8 cellular contexts compared by ENCODE assay signal in genomic region chr9:128455849-128456612, GRCh38. TPM values are rescaled to one million over a fixed set of nuclear protein-coding genes. Genes with fewer than 3 reads are reported as not detected.
DNase-seq lines count a peak whose midpoint lies in the region; ATAC-seq, FAIRE-seq and TF ChIP-seq lines count a peak whose summit lies in the region.

Gene ODF2, plus strand, starts transcription at chr9:128456006. Its CDS starts 86 bp downstream, at chr9:128456092.

- TF ChIP-seq CTCF in Caco-2 (IDR thresholded peaks at IDR 0.05; ENCODE audit: insufficient read depth in 1 of 2, low read depth in 1 of 2, low read length in 1 of 2, severe bottlenecking in 1 of 2, unreplicated experiment in 1 of 2) (no peak), H1 (IDR thresholded peaks at IDR 0.05; ENCODE audit: control extremely low read depth in 1 of 3, insufficient read depth in 1 of 3, low read depth in 1 of 3, low read length in 3 of 3) (no peak)

- H2BK5ac ChIP-seq in H1 (ENCODE audit: low read depth, low read length) (no peak within 1 kb of the TSS; the same call in 1 of the 2 replicates), mesenchymal stem cell (ENCODE audit: low read depth, low read length, poor library complexity, severe bottlenecking) (no peak within 1 kb of the TSS)

- H3K4ac ChIP-seq in H1 (replicated peaks; ENCODE audit: insufficient read length, low read depth, low read length) = no peak within 1 kb of the TSS
- H3K4ac ChIP-seq in mesenchymal stem cell (ENCODE audit: low read depth in 1 of 2, low read length in 2 of 2) = peak within 1 kb of the TSS; percentile 60 to 73

- no peak for TF ChIP-seq RAD21 in H1 (IDR thresholded peaks at IDR 0.05 in 1 of 2, conservative IDR thresholded peaks at IDR 0.05 in 1 of 2; ENCODE audit: low read depth in 2 of 2, low read length in 2 of 2)

- H3K4me3 Mint-ChIP-seq in Caco-2 (ENCODE audit: unreplicated experiment) = peak within 1 kb of the TSS; percentile 100

- no TSS peak for BruUV-seq in Caco-2 (replicated peaks; lab: Mats Ljungman, UMichigan)

- no peak within 1 kb of the TSS for H3K56ac ChIP-seq in H1 (replicated peaks; ENCODE audit: insufficient read length, low read depth, low read length)

- H3K23ac ChIP-seq in H1 (ENCODE audit: insufficient read length) = no peak within 1 kb of the TSS
- peak within 1 kb of the TSS in 1 of 2 experiments; percentile 46 for H3K23ac ChIP-seq in mesenchymal stem cell (ENCODE audit: low read length in 2 of 2)

- H3K4me2 ChIP-seq in H1 (ENCODE audit: insufficient read depth in 1 of 2, low read depth in 2 of 2, low read length in 2 of 2) (peak within 1 kb of the TSS; percentile 78 to 93), mesenchymal stem cell (ENCODE audit: low read length, poor library complexity, severe bottlenecking) (peak within 1 kb of the TSS; percentile 97)

- H2BK15ac ChIP-seq in H1 (ENCODE audit: low read length) = no peak within 1 kb of the TSS
- peak within 1 kb of the TSS; percentile 78 for H2BK15ac ChIP-seq in mesenchymal stem cell (ENCODE audit: low read depth, poor library complexity, severe bottlenecking)

- peaks cover 6% of the 10 kb centered on the region for H3K23me2 ChIP-seq in H1 (ENCODE audit: low read depth, low read length)

- H2BK20ac ChIP-seq in H1 (ENCODE audit: low read length) = 0 out of 2 replicates have a peak within 1 kb of the TSS, but pooled peaks have one; percentile 1

- peak; percentile 88 for ATAC-seq in GM21381 (IDR thresholded peaks at IDR 0.05; ENCODE audit: unreplicated experiment)

- H3K27ac Mint-ChIP-seq in Caco-2 (ENCODE audit: unreplicated experiment) = peak within 1 kb of the TSS; percentile 94

- H4K91ac ChIP-seq in H1 (replicated peaks; ENCODE audit: insufficient read length, low read length) (no peak within 1 kb of the TSS), mesenchymal stem cell (ENCODE audit: low read length) (peak within 1 kb of the TSS; percentile 67)

- H3K79me1 ChIP-seq in H1 (ENCODE audit: low read depth, low read length) = no peaks in the 10 kb centered on the region
- peaks cover 27% of the 10 kb centered on the region for H3K79me1 ChIP-seq in mesenchymal stem cell (replicated peaks; ENCODE audit: low read length, poor library complexity, severe bottlenecking)

- H3K27me3 Mint-ChIP-seq in Caco-2 (ENCODE audit: insufficient read depth, unreplicated experiment) = peaks cover 3% of the 10 kb centered on the region

- peaks cover 34% of the 10 kb centered on the region for H3K36me3 Mint-ChIP-seq in Caco-2 (ENCODE audit: insufficient read depth, unreplicated experiment)

- H4K8ac ChIP-seq in H1 (ENCODE audit: extremely low read depth, insufficient read depth, low read length) (no peak within 1 kb of the TSS; the same call in 1 of the 2 replicates), mesenchymal stem cell (ENCODE audit: low read length) (peak within 1 kb of the TSS; percentile 91)

- H3K4me3 ChIP-seq in Caco-2 (ENCODE audit: low read depth, low read length) (peak within 1 kb of the TSS; percentile 93), H1 (ENCODE audit: extremely low read depth in 1 of 4, insufficient read depth in 2 of 4, low read depth in 3 of 4, low read length in 4 of 4) (peak within 1 kb of the TSS; percentile 57 to 74 (median 70)), mesenchymal stem cell (ENCODE audit: insufficient read depth in 1 of 2, low read depth in 1 of 2, low read length in 2 of 2) (peak within 1 kb of the TSS; percentile 89 to 90)

- POLR2A ChIA-PET in Caco-2 (lab: Charles Lee) (interaction anchor here (0.9 to 1.0 kb wide), 3 partner anchors 17 to 96 kb away, joined by 3 to 4 read pairs (median 4); partner anchors contain the start of genes SPTAN1 and URM1), H1 (lab: Charles Lee; ENCODE audit: partially characterized antibody) (interaction anchor here (0.7 to 1.3 kb wide), 2 partner anchors 97 to 121 kb away, joined by 3 to 5 read pairs; partner anchors contain the start of gene SPTAN1)

- H3K4me1 ChIP-seq in Caco-2 (0 out of 2 replicates have a peak, but pooled peaks cover 6% of the 10 kb centered on the region), H1 (replicated peaks in 1 of 4; ENCODE audit: control insufficient read depth in 3 of 4, insufficient read depth in 4 of 4, low read length in 3 of 4) (peaks cover 0 to 8% (median 5%) of the 10 kb centered on the region in 4 experiments; a peak in 5 of 7 replicates), mesenchymal stem cell (ENCODE audit: control insufficient read depth, insufficient read depth, low read depth, low read length) (peaks cover 12% of the 10 kb centered on the region)

- H3K18ac ChIP-seq in H1 (ENCODE audit: extremely low read depth, low read length) (peak within 1 kb of the TSS; percentile 71; the same call in 1 of the 2 replicates), mesenchymal stem cell (ENCODE audit: low read depth in 1 of 2, low read length in 2 of 2) (peak within 1 kb of the TSS; percentile 55 to 71)

- peak in 1 of 2 experiments; percentile 57; a peak in 1 of 3 replicates for TF ChIP-seq POLR2A in H1 (IDR thresholded peaks at IDR 0.05; ENCODE audit: control extremely low read depth in 1 of 2, low read depth in 2 of 2, low read length in 2 of 2)

- no peak within 1 kb of the TSS for H3K14ac ChIP-seq in H1 (ENCODE audit: insufficient read length)
- peak within 1 kb of the TSS; percentile 25 to 73 for H3K14ac ChIP-seq in mesenchymal stem cell (ENCODE audit: low read length in 2 of 2)

- H3K36me3 ChIP-seq in Caco-2 (ENCODE audit: control insufficient read depth, insufficient read depth, low read length) (no peaks in the 10 kb centered on the region), H1 (ENCODE audit: control insufficient read depth in 2 of 4, insufficient read depth in 4 of 4, low read length in 3 of 4) (peaks cover 0 to 2% (median 0%) of the 10 kb centered on the region in 4 experiments; a peak in 1 of 8 replicates), mesenchymal stem cell (ENCODE audit: control insufficient read depth in 1 of 2, insufficient read depth in 2 of 2, low read depth in 1 of 2, low read length in 2 of 2) (peaks cover 12 to 21% of the 10 kb centered on the region in 2 experiments)

- H4K5ac ChIP-seq in H1 (ENCODE audit: insufficient read length, low read depth, low read length) = no peak within 1 kb of the TSS

- peak within 1 kb of the TSS in 3 of 4 experiments; percentile 25 to 58 (median 26); a peak in 3 of 7 replicates for H3K9ac ChIP-seq in H1 (replicated peaks in 1 of 4; ENCODE audit: extremely low read depth in 1 of 4, low read depth in 3 of 4, low read length in 3 of 4)
- peak within 1 kb of the TSS; percentile 91 for H3K9ac ChIP-seq in mesenchymal stem cell (ENCODE audit: low read length)

- H3K27me3 ChIP-seq in Caco-2 (replicated peaks; ENCODE audit: control insufficient read depth, insufficient read depth, low read length) (no peaks in the 10 kb centered on the region), H1 (replicated peaks in 1 of 4; ENCODE audit: control insufficient read depth in 3 of 4, extremely low read depth in 1 of 4, insufficient read depth in 3 of 4, low read length in 3 of 4) (peaks cover 18 to 50% (median 43%) of the 10 kb centered on the region in 4 experiments), mesenchymal stem cell (ENCODE audit: control insufficient read depth in 1 of 2, insufficient read depth in 1 of 2, low read length in 2 of 2) (peaks cover 6 to 9% of the 10 kb centered on the region in 2 experiments)

- no peaks in the 10 kb centered on the region for H3K9me3 Mint-ChIP-seq in Caco-2 (ENCODE audit: unreplicated experiment)

- H2BK120ac ChIP-seq in H1 (replicated peaks; ENCODE audit: low read depth, low read length) (no peak within 1 kb of the TSS), mesenchymal stem cell (ENCODE audit: low read depth, low read length) (no peak within 1 kb of the TSS)

- H3K9me3 ChIP-seq in Caco-2 (no peaks in the 10 kb centered on the region), H1 (ENCODE audit: insufficient read depth in 2 of 2, low read depth in 1 of 2, low read length in 1 of 2) (no peaks in the 10 kb centered on the region), mesenchymal stem cell (ENCODE audit: control insufficient read depth, low read length) (no peaks in the 10 kb centered on the region)

- peak; percentile 98 to 99 for DNase-seq in Caco-2
- peak; percentile 34 to 99 (median 95) for DNase-seq in HUDEP-2 (lab: John Stamatoyannopoulos, UW; ENCODE audit: unreplicated experiment in 76 of 76)
- DNase-seq in NOMO-1 treated with dmso at 0.1 percent for 144 hours (lab: John Stamatoyannopoulos, UW; ENCODE audit: unreplicated experiment) = peak; percentile 94
- DNase-seq in activated CD8-positive, alpha-beta memory T cell treated with anti-CD3 and anti-CD28 coated beads for 4 hours (ENCODE audit: low read depth in 2 of 2) = peak; percentile 98
- DNase-seq in H1 (ENCODE audit: low read depth in 1 of 2, low spot score in 2 of 2) = peak; percentile 82 to 99
- DNase-seq in mesenchymal stem cell = peak; percentile 97
- peak; percentile 98 for DNase-seq in stimulated activated CD8-positive, alpha-beta memory T cell treated with anti-CD3 and anti-CD28 coated beads, Interleukin-12 subunit alpha, Interleukin-12 subunit beta, amount 100 ng/mL, for 24 hours (ENCODE audit: extremely low read depth)

- FAIRE-seq in H1 (lab: Jason Lieb, UNC) = no peak

- peaks cover 14 to 16% of the 10 kb centered on the region in 2 experiments for H4K20me1 ChIP-seq in H1 (replicated peaks in 1 of 2; ENCODE audit: control insufficient read depth in 1 of 2, insufficient read depth in 2 of 2, low read length in 2 of 2)

- H3K27ac ChIP-seq in H1 (ENCODE audit: low read depth, low read length) (no peak within 1 kb of the TSS), mesenchymal stem cell (ENCODE audit: low read length, poor library complexity, severe bottlenecking) (peak within 1 kb of the TSS; percentile 48)

- peak within 1 kb of the TSS; percentile 97 for H2AFZ ChIP-seq in H1 (ENCODE audit: low read length)
- H2AFZ ChIP-seq in mesenchymal stem cell (ENCODE audit: low read depth, low read length) = peak within 1 kb of the TSS; percentile 92

- H3K4me1 Mint-ChIP-seq in Caco-2 (ENCODE audit: low read depth, unreplicated experiment) = peaks cover 7% of the 10 kb centered on the region

- 2% methylated on average over 51 of the region's 82 CpGs; no CpG with 5 or more reads in 1 of the 2 experiments for WGBS in H1 (ENCODE audit: extremely low coverage in 1 of 2, insufficient coverage in 1 of 2, insufficient read length in 1 of 2, insufficient replicate concordance in 2 of 2, low coverage in 1 of 2, low lambda C conversion rate in 2 of 2, missing lambda C conversion rate in 1 of 2), 2 experiments
- WGBS in mesenchymal stem cell = under 1% methylated on average over 76 of the region's 82 CpGs

- H2AK5ac ChIP-seq in H1 (ENCODE audit: low read depth, low read length) (0 out of 2 replicates have a peak within 1 kb of the TSS, but pooled peaks have one; percentile 9), mesenchymal stem cell (ENCODE audit: low read length, severe bottlenecking) (no peak within 1 kb of the TSS)

- CTCF ChIA-PET in Caco-2 (lab: Charles Lee) (interaction anchor here (0.6 to 0.7 kb wide), 2 partner anchors 45 to 180 kb away, joined by 3 read pairs; no protein-coding TSS in a partner anchor), H1 (lab: Charles Lee; ENCODE audit: partially characterized antibody) (interaction anchor here (1.0 kb wide), 2 partner anchors 17 to 18 kb away, joined by 3 to 6 read pairs; no protein-coding TSS in a partner anchor)

- intact Hi-C loops in Caco-2 (cut with micrococcal nuclease; ENCODE audit: unreplicated experiment) = loop anchor here (2.0 to 5.0 kb wide), 3 partner anchors 49 to 159 kb away; partner anchors contain the start of gene GLE1

- H3K79me2 ChIP-seq in H1 (ENCODE audit: control insufficient read depth in 1 of 2, insufficient read depth in 2 of 2, low read length in 2 of 2) = no peaks in the 10 kb centered on the region

- no peak for TF ChIP-seq EP300 in H1 (IDR thresholded peaks at IDR 0.05; ENCODE audit: borderline replicate concordance in 1 of 2, low read depth in 2 of 2, low read length in 2 of 2)

- H2BK12ac ChIP-seq in H1 (ENCODE audit: low read depth, low read length) (no peak within 1 kb of the TSS), mesenchymal stem cell (ENCODE audit: low read length in 2 of 2) (peak within 1 kb of the TSS in 1 of 2 experiments; percentile 83)

RNA-seq across cellular contexts. Expression of gene ODF2, which starts in this region (rescaled TPM):
- 34.6 and 34.9 TPM in 2 replicates for total RNA-seq in Caco-2 (2022)
- 17.9 and 19.9 TPM in 2 replicates for total RNA-seq in H1 (2021; fragmentation: NEBNext Ultra II Directional; extraction: Animal tissue kit (Norgen Biotek cat#: 25700))
- polyA plus RNA-seq in H1 (2011; rRNA removed) = 5.6 and 7.6 TPM in 2 replicates
- 9.0 TPM for polyA plus RNA-seq in H1 (2011; cell fraction: cytosol; rRNA removed)
- 38.7 TPM for polyA plus RNA-seq in H1 (2011; cell fraction: nucleus; rRNA removed)
- 16.2 to 18.4 TPM (median 17.1 TPM) in 4 replicates for polyA plus RNA-seq in H1 (2012, experiment 1 of 2)
- 3.1 TPM for polyA plus RNA-seq in H1 (2012, experiment 2 of 2)
- 16.2 TPM for polyA plus RNA-seq in H1 (2013, experiment 1 of 2)
- 13.5 TPM for polyA plus RNA-seq in H1 (2013, experiment 2 of 2)
- 4.0 and 6.1 TPM in 2 replicates for polyA minus RNA-seq in H1 (2011; rRNA and poly(A)+ RNA removed)
- polyA minus RNA-seq in H1 (2011; cell fraction: cytosol; rRNA and poly(A)+ RNA removed) = 4.8 TPM
- 7.0 TPM for polyA minus RNA-seq in H1 (2011; cell fraction: nucleus; rRNA and poly(A)+ RNA removed)
- polyA plus RNA-seq in mesenchymal stem cell (2013, experiment 1 of 2) = 20.1 TPM
- 20.1 TPM for polyA plus RNA-seq in mesenchymal stem cell (2013, experiment 2 of 2)
